In the genomic region with DNA sequence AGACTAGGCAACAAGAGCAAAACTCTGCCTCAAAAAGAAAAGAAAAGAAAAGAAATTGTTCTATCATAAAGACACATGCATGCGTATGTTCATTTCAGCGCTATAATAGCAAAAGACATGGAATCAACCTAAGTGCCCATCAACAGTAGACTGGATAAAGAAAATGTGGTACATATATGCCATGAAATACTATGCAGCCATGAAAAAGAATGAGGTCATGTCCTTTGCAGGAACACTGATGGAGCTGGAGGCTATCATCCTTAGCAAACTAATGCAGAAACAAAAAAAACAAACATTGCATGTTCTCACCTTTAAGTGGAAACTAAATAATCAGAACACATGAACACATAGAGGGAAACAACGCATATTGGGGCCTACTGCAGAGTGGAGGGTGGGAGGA, we compare ENCODE assay signal across 11 cellular contexts.
"Had no signal": no experiment of that assay in that cellular context is flagged by ENCODE, and none has a peak within 500 bp of the region (broad histone marks: within the 10 kb centered on the region; RNA-seq: fewer than 3 reads in every experiment).

No MANE protein-coding gene starts in this region.

- ATAC-seq: GM23338, HCT116 had no signal

- H3K9me3 ChIP-seq: HAP-1 had no signal

- H2AFZ ChIP-seq: GM23248, GM23338 had no signal

- H3K9ac ChIP-seq: GM23248 had no signal

- FAIRE-seq: H1, H54 had no signal

- H3K4me3 ChIP-seq: GM23248, GM23338, HAP-1 had no signal

- H3K4me2 ChIP-seq: GM23338 had no signal

- H3K27ac ChIP-seq: GM23248 had no signal

- DNase-seq: GM23248, GOT3, H7, H9, HCEC 1CT, HFFc6 had no signal

- H3K36me3 ChIP-seq: HAP-1 had no signal

- H3K4me1 ChIP-seq: HAP-1 had no signal
